Comparison of ENCODE assay signal across 9 cellular contexts in genomic region chr4:186845137-186845842, GRCh38.
DNase-seq lines count a peak whose midpoint lies in the region; ATAC-seq, FAIRE-seq and TF ChIP-seq lines count a peak whose summit lies in the region.
"Had no signal": no experiment of that assay in that cellular context is flagged by ENCODE, and none has a peak within 500 bp of the region (broad histone marks: within the 10 kb centered on the region; RNA-seq: fewer than 3 reads in every experiment).

No MANE protein-coding gene starts in this region.

- peak overlapping the region; percentile 92 for H2AFZ ChIP-seq in keratinocyte (ENCODE audit: control insufficient read depth, low read length)

- H3K4me3 ChIP-seq in ascending aorta (peak overlapping the region in 1 of 2 donors; percentile 55), keratinocyte (ENCODE audit: control insufficient read depth in 2 of 3, extremely low read depth in 1 of 3, insufficient read depth in 2 of 3, low read depth in 1 of 3, low read length in 3 of 3) (peak overlapping the region in 1 of 3 experiments; percentile 50), thoracic aorta (no peak overlapping the region)

- no peaks in the 10 kb centered on the region for H3K36me3 Mint-ChIP-seq in T-helper 2 cell treated with Interferon-gamma antibody and Interleukin-4, amounts not matched to agents 5 μg/mL and 100 μg/mL, for 36 hours (ENCODE audit: low read depth)

- FAIRE-seq in keratinocyte (lab: Jason Lieb, UNC): peak; percentile 89

- no peak overlapping the region for H3K4me3 Mint-ChIP-seq in T-helper 2 cell treated with Interferon-gamma antibody and Interleukin-4, amounts not matched to agents 5 μg/mL and 100 μg/mL, for 36 hours
- H3K4me3 Mint-ChIP-seq: T-helper 1 cell treated with Interleukin-12 subunit alpha and Interleukin-12 subunit beta and Interleukin-4 antibody, amounts not matched to agents 30 μg/mL and 1 μg/mL, for 36 hours had no signal

- H3K9me1 ChIP-seq in keratinocyte (ENCODE audit: control insufficient read depth, extremely low read depth, insufficient read depth, low read length): no peaks in the 10 kb centered on the region

- DNase-seq in HT1080 (ENCODE audit: low read depth) (peak; percentile 85), ascending aorta (ENCODE audit: low spot score in 2 of 2) (peak in 1 of 2 donors; percentile 14), keratinocyte (ENCODE audit: low read depth, low spot score) (peak; percentile 17), thoracic aorta (ENCODE audit: low spot score) (no peak), NCI-H1092 (lab: John Stamatoyannopoulos, UW) (no peak), NCI-H2196 (lab: John Stamatoyannopoulos, UW; ENCODE audit: unreplicated experiment) (no peak)
- no peak for DNase-seq in T-helper 2 cell treated with Interferon-gamma antibody and Interleukin-4, amounts not matched to agents 5 μg/mL and 100 μg/mL, for 36 hours (ENCODE audit: low spot score)

- peak; percentile 86 for ATAC-seq in thoracic aorta (ENCODE audit: insufficient number of reproducible peaks, low FRiP score, low read depth)
- ATAC-seq in GM21717 (IDR thresholded peaks at IDR 0.05; ENCODE audit: unreplicated experiment): no peak

- H3K27me3 ChIP-seq in ascending aorta (no peaks in the 10 kb centered on the region), keratinocyte (ENCODE audit: control insufficient read depth, extremely low read depth, insufficient read depth, low read length) (no peaks in the 10 kb centered on the region), thoracic aorta (replicated peaks; ENCODE audit: insufficient read depth) (no peaks in the 10 kb centered on the region)

- H3K9ac ChIP-seq in keratinocyte (ENCODE audit: control insufficient read depth, extremely low read depth, insufficient read depth, low read length): peak overlapping the region; percentile 52

- dilution Hi-C loops in keratinocyte (cut with MboI; ENCODE audit: extremely low pct_ligation_motif_present, low sequenced_read_pairs): no loop called here

- H3K4me1 Mint-ChIP-seq in T-helper 2 cell treated with Interferon-gamma antibody and Interleukin-4, amounts not matched to agents 5 μg/mL and 100 μg/mL, for 36 hours (ENCODE audit: low read depth): no peaks in the 10 kb centered on the region

- H3K27ac ChIP-seq in ascending aorta (peak overlapping the region; percentile 79 to 82), keratinocyte (ENCODE audit: control insufficient read depth, insufficient read depth, low read length) (peak overlapping the region; percentile 86), thoracic aorta (peak overlapping the region; percentile 59 to 77)

- H4K20me1 ChIP-seq in keratinocyte (ENCODE audit: control insufficient read depth, extremely low read depth, insufficient read depth, low read length): no peaks in the 10 kb centered on the region

- peaks cover 0 to 4% of the 10 kb centered on the region in 2 donors for H3K9me3 ChIP-seq in ascending aorta
- no peaks in the 10 kb centered on the region for H3K9me3 ChIP-seq in keratinocyte (ENCODE audit: control insufficient read depth, low read depth, low read length)
- no peaks in the 10 kb centered on the region for H3K9me3 ChIP-seq in thoracic aorta

- peak overlapping the region; percentile 88 for H3K4me2 ChIP-seq in keratinocyte (ENCODE audit: control insufficient read depth, extremely low read depth, insufficient read depth, low read depth, low read length)

- no peaks in the 10 kb centered on the region for H3K27me3 Mint-ChIP-seq in T-helper 2 cell treated with Interferon-gamma antibody and Interleukin-4, amounts not matched to agents 5 μg/mL and 100 μg/mL, for 36 hours (ENCODE audit: low read depth)

- H3K27ac Mint-ChIP-seq in T-helper 2 cell treated with Interferon-gamma antibody and Interleukin-4, amounts not matched to agents 5 μg/mL and 100 μg/mL, for 36 hours: no peak overlapping the region
- H3K27ac Mint-ChIP-seq: T-helper 1 cell treated with Interleukin-12 subunit alpha and Interleukin-12 subunit beta and Interleukin-4 antibody, amounts not matched to agents 30 μg/mL and 1 μg/mL, for 36 hours had no signal

- peaks cover 0 to 18% of the 10 kb centered on the region in 2 donors for H3K4me1 ChIP-seq in ascending aorta
- peaks cover 21% of the 10 kb centered on the region for H3K4me1 ChIP-seq in keratinocyte (ENCODE audit: control insufficient read depth, extremely low read depth, insufficient read depth, low read length)
- H3K4me1 ChIP-seq in thoracic aorta (ENCODE audit: control insufficient read depth in 1 of 2, low read depth in 2 of 2): peaks cover 8 to 35% of the 10 kb centered on the region in 2 donors

- H3K79me2 ChIP-seq in keratinocyte (ENCODE audit: control insufficient read depth, insufficient read depth, low read length): no peaks in the 10 kb centered on the region

- H3K9me3 Mint-ChIP-seq in T-helper 2 cell treated with Interferon-gamma antibody and Interleukin-4, amounts not matched to agents 5 μg/mL and 100 μg/mL, for 36 hours: peaks cover 26% of the 10 kb centered on the region

- no peak for TF ChIP-seq CTCF in ascending aorta (IDR thresholded peaks at IDR 0.05)
- no peak for TF ChIP-seq CTCF in keratinocyte (optimal IDR thresholded peaks at IDR 0.05 in 1 of 3, IDR thresholded peaks at IDR 0.05 in 1 of 3, conservative IDR thresholded peaks at IDR 0.05 in 1 of 3; ENCODE audit: extremely low read depth in 1 of 3, insufficient read depth in 2 of 3, low read length in 3 of 3)
- no peak for TF ChIP-seq CTCF in thoracic aorta (IDR thresholded peaks at IDR 0.05)

- H3K36me3 ChIP-seq in ascending aorta (no peaks in the 10 kb centered on the region), keratinocyte (ENCODE audit: control insufficient read depth in 2 of 2, extremely low read depth in 1 of 2, insufficient read depth in 2 of 2, low read length in 2 of 2) (no peaks in the 10 kb centered on the region), thoracic aorta (no peaks in the 10 kb centered on the region)

- intact Hi-C loops in ascending aorta (cut with DNase I): loop anchor here (5.0 kb wide), 1 partner anchor 632 kb away; no protein-coding TSS in a partner anchor

Comparison
In these comparisons a context has a peak if more than half of its experiments do, and no peak if none do; other contexts are left out.
1. DNase-seq: peak in HT1080 (single experiment) and keratinocyte (single experiment); none in thoracic aorta (single experiment), NCI-H1092 (single experiment), NCI-H2196 (single experiment) and T-helper 2 cell treated with Interferon-gamma antibody and Interleukin-4, amounts not matched to agents 5 μg/mL and 100 μg/mL, for 36 hours (single experiment).
2. Peak in every context shown above with its lines, with median percentiles within 50 percentile points of each other: H3K27ac ChIP-seq.